ENCODE assay signal across 1 cellular context in genomic region chr22:43812149-43812842, GRCh38.
A peak's percentile ranks its signal among the peaks of the same experiment; 100 is the strongest.
TF ChIP-seq lines count a peak whose summit lies in the region.

Gene EFCAB6, minus strand, starts transcription at chr22:43812305. Its CDS starts 29,987 bp downstream, at chr22:43782318.

TF ChIP-seq in K562, 482 proteins besides CTCF, POLR2A, EP300 and RAD21 (continued from another document and continues in another):
- TF ChIP-seq ZBTB40 (IDR thresholded peaks at IDR 0.05), result peak; percentile 86
- TF ChIP-seq ZBTB40 (CRISPR knock-in tag; IDR thresholded peaks at IDR 0.05), result no peak
- no peak for TF ChIP-seq MEF2D (tag; conservative IDR thresholded peaks at IDR 0.05; ENCODE audit: low read depth)
- TF ChIP-seq MGA (IDR thresholded peaks at IDR 0.05), result peak; percentile 77
- no peak for TF ChIP-seq HNRNPH1 (optimal IDR thresholded peaks at IDR 0.05; ENCODE audit: low read depth, low read length)
- TF ChIP-seq NUFIP1 (IDR thresholded peaks at IDR 0.05; ENCODE audit: partially characterized antibody), result no peak
- TF ChIP-seq ZNF655 (CRISPR knock-in tag; IDR thresholded peaks at IDR 0.05), result no peak
- TF ChIP-seq GATAD2A (IDR thresholded peaks at IDR 0.05), result no peak
- TF ChIP-seq DMBX1 (CRISPR knock-in tag; IDR thresholded peaks at IDR 0.05; ENCODE audit: borderline replicate concordance), result no peak
- TF ChIP-seq SAFB (IDR thresholded peaks at IDR 0.05; ENCODE audit: borderline replicate concordance, low read depth, low read length), result no peak
- TF ChIP-seq HCFC1 (IDR thresholded peaks at IDR 0.05; ENCODE audit: low read depth, low read length), result peak; percentile 9; the same call in 1 of the 2 replicates
- TF ChIP-seq ZSCAN29 (IDR thresholded peaks at IDR 0.05), result no peak
- TF ChIP-seq GTF2F1 (IDR thresholded peaks at IDR 0.05; ENCODE audit: low read depth, low read length), result no peak
- TF ChIP-seq EGR1 (conservative IDR thresholded peaks at IDR 0.05), result no peak
- TF ChIP-seq IRF2 (CRISPR knock-in tag; IDR thresholded peaks at IDR 0.05), result no peak
- TF ChIP-seq WHSC1 (IDR thresholded peaks at IDR 0.05; ENCODE audit: low read length), result no peak
- peak; percentile 59 to 93 for TF ChIP-seq E2F6 (IDR thresholded peaks at IDR 0.05; ENCODE audit: borderline replicate concordance in 1 of 2, extremely low read depth in 1 of 2, insufficient read depth in 1 of 2, insufficient read length in 1 of 2, low read depth in 1 of 2, low read length in 1 of 2, poor library complexity in 1 of 2, severe bottlenecking in 1 of 2)
- no peak for TF ChIP-seq RB1 (IDR thresholded peaks at IDR 0.05; ENCODE audit: low read depth)
- no peak for TF ChIP-seq ZNF121 (CRISPR knock-in tag; conservative IDR thresholded peaks at IDR 0.05)
- no peak for TF ChIP-seq AFF4 (CRISPR knock-in tag; IDR thresholded peaks at IDR 0.05)
- no peak for TF ChIP-seq PTBP1 (IDR thresholded peaks at IDR 0.05; ENCODE audit: low read depth, low read length)
- no peak for TF ChIP-seq RUNX1 (IDR thresholded peaks at IDR 0.05; ENCODE audit: low read depth)
